ENCODE assay signal across 8 cellular contexts in genomic region chr12:131627151-131628058, GRCh38.
DNase-seq lines count a peak whose midpoint lies in the region; ATAC-seq lines count a peak whose summit lies in the region.
"Not testable (repeated sequence)": the region's sequence is repeated elsewhere in the genome, so short reads cannot be mapped to it uniquely, and the experiment has no call there.

No MANE protein-coding gene starts in this region.

- H3K4me3 ChIP-seq in CD4-positive, CD25-positive, alpha-beta regulatory T cell (ENCODE audit: low read depth, low read length) = not testable (repeated sequence)
- H3K4me3 ChIP-seq in iPS-18c (ENCODE audit: insufficient read depth, low read depth, low read length) = peak overlapping the region; percentile 28; the same call in 1 of the 2 replicates

- H3K4me1 Mint-ChIP-seq in CD4-positive, CD25-positive, alpha-beta regulatory T cell = peaks cover 0 to 17% (median 0%) of the 10 kb centered on the region in 4 donors
- not testable (repeated sequence) for H3K4me1 Mint-ChIP-seq in T-helper 2 cell treated with Interferon-gamma antibody and Interleukin-4, amounts not matched to agents 5 μg/mL and 100 μg/mL, for 36 hours (ENCODE audit: low read depth); activated CD8-positive, alpha-beta memory T cell treated with anti-CD3 and anti-CD28 coated beads, Interleukin-2, amount 10 ng/mL, durations not matched to agents 7 days and 5 days; activated naive CD8-positive, alpha-beta T cell (ENCODE audit: low read depth)

- peak overlapping the region; percentile 35 to 72 (median 50) for H3K4me3 Mint-ChIP-seq in CD4-positive, CD25-positive, alpha-beta regulatory T cell
- peak overlapping the region; percentile 34 for H3K4me3 Mint-ChIP-seq in T-helper 2 cell treated with Interferon-gamma antibody and Interleukin-4, amounts not matched to agents 5 μg/mL and 100 μg/mL, for 36 hours
- not testable (repeated sequence) for H3K4me3 Mint-ChIP-seq in activated CD8-positive, alpha-beta memory T cell treated with anti-CD3 and anti-CD28 coated beads, Interleukin-2, amount 10 ng/mL, durations not matched to agents 7 days and 5 days
- peak overlapping the region; percentile 35 for H3K4me3 Mint-ChIP-seq in activated naive CD8-positive, alpha-beta T cell

- not testable (repeated sequence) for H3K36me3 ChIP-seq in CD4-positive, CD25-positive, alpha-beta regulatory T cell (ENCODE audit: control insufficient read depth, insufficient read depth, low read length)

- peak overlapping the region in 2 of 3 donors; percentile 6 to 69 for H3K27ac Mint-ChIP-seq in CD4-positive, CD25-positive, alpha-beta regulatory T cell
- H3K27ac Mint-ChIP-seq in T-helper 2 cell treated with Interferon-gamma antibody and Interleukin-4, amounts not matched to agents 5 μg/mL and 100 μg/mL, for 36 hours = peak overlapping the region; percentile 91
- peak overlapping the region; percentile 86 for H3K27ac Mint-ChIP-seq in activated CD8-positive, alpha-beta memory T cell treated with anti-CD3 and anti-CD28 coated beads, Interleukin-2, amount 10 ng/mL, durations not matched to agents 7 days and 5 days
- peak overlapping the region; percentile 66 for H3K27ac Mint-ChIP-seq in activated naive CD8-positive, alpha-beta T cell

- not testable (repeated sequence) for H3K4me1 ChIP-seq in CD4-positive, CD25-positive, alpha-beta regulatory T cell (ENCODE audit: control insufficient read depth, insufficient read depth, low read length, poor library complexity, severe bottlenecking)

- CTCF ChIA-PET in activated CD8-positive, alpha-beta memory T cell treated with anti-CD3 and anti-CD28 coated beads, Interleukin-2, amount 10 ng/mL, durations not matched to agents 7 days and 5 days (lab: Charles Lee) = not testable (repeated sequence)

- H3K9me3 Mint-ChIP-seq in CD4-positive, CD25-positive, alpha-beta regulatory T cell = peaks cover 0 to 15% (median 1%) of the 10 kb centered on the region in 7 donors
- not testable (repeated sequence) for H3K9me3 Mint-ChIP-seq in T-helper 2 cell treated with Interferon-gamma antibody and Interleukin-4, amounts not matched to agents 5 μg/mL and 100 μg/mL, for 36 hours; activated CD8-positive, alpha-beta memory T cell treated with anti-CD3 and anti-CD28 coated beads, Interleukin-2, amount 10 ng/mL, durations not matched to agents 7 days and 5 days (ENCODE audit: low read depth); activated naive CD8-positive, alpha-beta T cell (ENCODE audit: low read depth)

- H3K36me3 Mint-ChIP-seq in CD4-positive, CD25-positive, alpha-beta regulatory T cell; T-helper 2 cell treated with Interferon-gamma antibody and Interleukin-4, amounts not matched to agents 5 μg/mL and 100 μg/mL, for 36 hours (ENCODE audit: low read depth); activated CD8-positive, alpha-beta memory T cell treated with anti-CD3 and anti-CD28 coated beads, Interleukin-2, amount 10 ng/mL, durations not matched to agents 7 days and 5 days; activated naive CD8-positive, alpha-beta T cell: not testable (repeated sequence)

- not testable (repeated sequence) for H3K27me3 ChIP-seq in CD4-positive, CD25-positive, alpha-beta regulatory T cell (ENCODE audit: control insufficient read depth, insufficient read depth, low read length)

- not testable (repeated sequence) for ATAC-seq in CD4-positive, CD25-positive, alpha-beta regulatory T cell (ENCODE audit: low read depth in 2 of 2); activated CD8-positive, alpha-beta memory T cell treated with anti-CD3 and anti-CD28 coated beads, Interleukin-2, amount 10 ng/mL, durations not matched to agents 7 days and 5 days

- peaks cover 0 to 18% of the 10 kb centered on the region in 2 experiments for H3K9me3 ChIP-seq in CD4-positive, CD25-positive, alpha-beta regulatory T cell (ENCODE audit: control insufficient read depth in 2 of 2, low read length in 2 of 2)
- not testable (repeated sequence) for H3K9me3 ChIP-seq in iPS-18c (ENCODE audit: control insufficient read depth, insufficient read depth, low read length)

- DNase-seq in CD4-positive, CD25-positive, alpha-beta regulatory T cell = peak; percentile 28 to 62 (median 35)
- DNase-seq in H4 (ENCODE audit: low spot score) = peak; percentile 62
- DNase-seq in NCI-H748 (lab: John Stamatoyannopoulos, UW; ENCODE audit: unreplicated experiment) = peak; percentile 32
- DNase-seq in T-helper 2 cell treated with Interferon-gamma antibody and Interleukin-4, amounts not matched to agents 5 μg/mL and 100 μg/mL, for 36 hours (ENCODE audit: low spot score) = peak; percentile 42
- DNase-seq in activated CD8-positive, alpha-beta memory T cell treated with anti-CD3 and anti-CD28 coated beads, Interleukin-2, amount 10 ng/mL, durations not matched to agents 7 days and 5 days = peak; percentile 60
- peak; percentile 12 to 25 for DNase-seq in stimulated activated CD8-positive, alpha-beta memory T cell treated with anti-CD3 and anti-CD28 coated beads, Interleukin-7, amount 100 ng/mL, for 4 hours (ENCODE audit: low read depth in 2 of 2)

- not testable (repeated sequence) for H3K27me3 Mint-ChIP-seq in CD4-positive, CD25-positive, alpha-beta regulatory T cell; T-helper 2 cell treated with Interferon-gamma antibody and Interleukin-4, amounts not matched to agents 5 μg/mL and 100 μg/mL, for 36 hours (ENCODE audit: low read depth); activated CD8-positive, alpha-beta memory T cell treated with anti-CD3 and anti-CD28 coated beads, Interleukin-2, amount 10 ng/mL, durations not matched to agents 7 days and 5 days; activated naive CD8-positive, alpha-beta T cell

- peak overlapping the region; percentile 52 for H3K27ac ChIP-seq in CD4-positive, CD25-positive, alpha-beta regulatory T cell (ENCODE audit: insufficient read depth, low read length, poor library complexity, severe bottlenecking)

Comparison
In these comparisons a context has a peak if more than half of its experiments do, and no peak if none do; other contexts are left out.
1. H3K27ac Mint-ChIP-seq: peak in every context shown above with its lines; median percentile 91 in T-helper 2 cell treated with Interferon-gamma antibody and Interleukin-4, amounts not matched to agents 5 μg/mL and 100 μg/mL, for 36 hours; 86 in activated CD8-positive, alpha-beta memory T cell treated with anti-CD3 and anti-CD28 coated beads, Interleukin-2, amount 10 ng/mL, durations not matched to agents 7 days and 5 days; 66 in activated naive CD8-positive, alpha-beta T cell; 38 in CD4-positive, CD25-positive, alpha-beta regulatory T cell.